Comparison of ENCODE assay signal across 10 cellular contexts in genomic region chr1:76764638-76765572, GRCh38.
DNase-seq lines count a peak whose midpoint lies in the region; ATAC-seq lines count a peak whose summit lies in the region.
"Had no signal": no experiment of that assay in that cellular context is flagged by ENCODE, and none has a peak within 500 bp of the region (broad histone marks: within the 10 kb centered on the region; RNA-seq: fewer than 3 reads in every experiment).

No MANE protein-coding gene starts in this region.

- H3K9me3 ChIP-seq in skeletal muscle tissue (ENCODE audit: control insufficient read depth in 3 of 3, low read length in 3 of 3) = no peaks in the 10 kb centered on the region

- ATAC-seq in GM18861 (IDR thresholded peaks at IDR 0.05; ENCODE audit: unreplicated experiment) (no peak), GM21723 (IDR thresholded peaks at IDR 0.05; ENCODE audit: unreplicated experiment) (no peak)

- intact Hi-C loops in activated CD4-positive, alpha-beta memory T cell treated with anti-CD3 and anti-CD28 coated beads for 36 hours (cut with micrococcal nuclease) = no loop called here

- H3K36me3 Mint-ChIP-seq in activated CD4-positive, alpha-beta memory T cell treated with anti-CD3 and anti-CD28 coated beads for 36 hours = no peaks in the 10 kb centered on the region

- H3K27me3 ChIP-seq in skeletal muscle tissue (ENCODE audit: control insufficient read depth in 3 of 3, insufficient read depth in 3 of 3, low read length in 3 of 3) = peaks cover 0 to 4% (median 0%) of the 10 kb centered on the region in 3 donors

- peak overlapping the region in 1 of 3 donors; percentile 28 for H3K9ac ChIP-seq in skeletal muscle tissue (ENCODE audit: low read depth in 1 of 3, low read length in 3 of 3)
- H3K9ac ChIP-seq: KMS-11 had no signal

- H3K4me1 Mint-ChIP-seq in activated CD4-positive, alpha-beta memory T cell treated with anti-CD3 and anti-CD28 coated beads for 36 hours (ENCODE audit: low read depth) = no peaks in the 10 kb centered on the region

- CTCF ChIA-PET in activated CD4-positive, alpha-beta memory T cell treated with anti-CD3 and anti-CD28 coated beads for 36 hours (lab: Charles Lee) = no interaction called here

- no peak overlapping the region for H3K27ac ChIP-seq in skeletal muscle tissue (ENCODE audit: low read depth, low read length)
- H3K27ac ChIP-seq: KMS-11, SK-N-MC had no signal

- no peak overlapping the region for H3K27ac Mint-ChIP-seq in activated CD4-positive, alpha-beta memory T cell treated with anti-CD3 and anti-CD28 coated beads for 36 hours

- H3K9me3 Mint-ChIP-seq in activated CD4-positive, alpha-beta memory T cell treated with anti-CD3 and anti-CD28 coated beads for 36 hours = no peaks in the 10 kb centered on the region

- DNase-seq in NCI-H1092 (lab: John Stamatoyannopoulos, UW) = peak; percentile 43
- DNase-seq in NCI-H748 (lab: John Stamatoyannopoulos, UW; ENCODE audit: unreplicated experiment) = peak; percentile 89
- peak; percentile 21 for DNase-seq in globus pallidus (ENCODE audit: low spot score)
- no peak for DNase-seq in activated CD4-positive, alpha-beta memory T cell treated with anti-CD3 and anti-CD28 coated beads for 36 hours
- no peak for DNase-seq in stimulated activated CD4-positive, alpha-beta T cell treated with anti-CD3 and anti-CD28 coated beads, Interleukin-2, amount 100 ng/mL, for 24 hours

- POLR2A ChIA-PET in activated CD4-positive, alpha-beta memory T cell treated with anti-CD3 and anti-CD28 coated beads for 36 hours (lab: Charles Lee) = no interaction called here

- H3K4me3 ChIP-seq in skeletal muscle tissue (ENCODE audit: low read length in 3 of 3) = peak overlapping the region; percentile 36 to 56 (median 44)
- H3K4me3 ChIP-seq: SK-N-MC had no signal

- peaks cover 0 to 5% (median 0%) of the 10 kb centered on the region in 3 donors for H3K4me1 ChIP-seq in skeletal muscle tissue (ENCODE audit: control insufficient read depth in 3 of 3, insufficient read depth in 3 of 3, low read length in 3 of 3)

- no peaks in the 10 kb centered on the region for H3K27me3 Mint-ChIP-seq in activated CD4-positive, alpha-beta memory T cell treated with anti-CD3 and anti-CD28 coated beads for 36 hours

- no peaks in the 10 kb centered on the region for H3K36me3 ChIP-seq in skeletal muscle tissue (ENCODE audit: control insufficient read depth in 3 of 3, insufficient read depth in 3 of 3, low read length in 3 of 3)

- no peak overlapping the region for H3K4me3 Mint-ChIP-seq in activated CD4-positive, alpha-beta memory T cell treated with anti-CD3 and anti-CD28 coated beads for 36 hours

Comparison
In these comparisons a context has a peak if more than half of its experiments do, and no peak if none do; other contexts are left out.
1. DNase-seq: peak in NCI-H1092 (single experiment), NCI-H748 (single experiment) and globus pallidus (single experiment); none in activated CD4-positive, alpha-beta memory T cell treated with anti-CD3 and anti-CD28 coated beads for 36 hours (single experiment) and stimulated activated CD4-positive, alpha-beta T cell treated with anti-CD3 and anti-CD28 coated beads, Interleukin-2, amount 100 ng/mL, for 24 hours (0 of 2).